In the genomic region with DNA sequence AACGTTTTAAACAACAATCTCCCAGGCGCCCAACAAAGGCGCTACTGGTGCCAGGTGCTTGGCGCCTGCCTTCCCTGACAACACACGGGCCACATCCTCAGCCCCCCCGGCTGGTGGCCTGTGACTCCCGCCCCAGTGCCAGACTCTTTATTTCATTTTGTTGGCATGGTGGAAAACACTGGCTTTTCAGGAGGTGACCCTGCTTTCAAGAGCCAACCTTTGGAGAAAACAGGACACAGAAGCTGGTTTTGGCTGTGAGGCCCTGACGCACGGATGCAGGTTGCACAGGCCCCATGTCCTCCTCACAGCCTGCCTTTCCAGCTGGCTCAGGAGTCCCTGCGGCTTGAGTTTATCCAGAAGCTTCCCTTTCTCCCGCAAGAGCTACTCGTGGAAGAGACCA, we compare ENCODE assay signal across 1 cellular context.
TF ChIP-seq lines count a peak whose summit lies in the region.

No MANE protein-coding gene starts in this region.

TF ChIP-seq in WTC11, 78 proteins besides CTCF, POLR2A, EP300 and RAD21 (continued from another document):
- TF ChIP-seq, protein P1, sequence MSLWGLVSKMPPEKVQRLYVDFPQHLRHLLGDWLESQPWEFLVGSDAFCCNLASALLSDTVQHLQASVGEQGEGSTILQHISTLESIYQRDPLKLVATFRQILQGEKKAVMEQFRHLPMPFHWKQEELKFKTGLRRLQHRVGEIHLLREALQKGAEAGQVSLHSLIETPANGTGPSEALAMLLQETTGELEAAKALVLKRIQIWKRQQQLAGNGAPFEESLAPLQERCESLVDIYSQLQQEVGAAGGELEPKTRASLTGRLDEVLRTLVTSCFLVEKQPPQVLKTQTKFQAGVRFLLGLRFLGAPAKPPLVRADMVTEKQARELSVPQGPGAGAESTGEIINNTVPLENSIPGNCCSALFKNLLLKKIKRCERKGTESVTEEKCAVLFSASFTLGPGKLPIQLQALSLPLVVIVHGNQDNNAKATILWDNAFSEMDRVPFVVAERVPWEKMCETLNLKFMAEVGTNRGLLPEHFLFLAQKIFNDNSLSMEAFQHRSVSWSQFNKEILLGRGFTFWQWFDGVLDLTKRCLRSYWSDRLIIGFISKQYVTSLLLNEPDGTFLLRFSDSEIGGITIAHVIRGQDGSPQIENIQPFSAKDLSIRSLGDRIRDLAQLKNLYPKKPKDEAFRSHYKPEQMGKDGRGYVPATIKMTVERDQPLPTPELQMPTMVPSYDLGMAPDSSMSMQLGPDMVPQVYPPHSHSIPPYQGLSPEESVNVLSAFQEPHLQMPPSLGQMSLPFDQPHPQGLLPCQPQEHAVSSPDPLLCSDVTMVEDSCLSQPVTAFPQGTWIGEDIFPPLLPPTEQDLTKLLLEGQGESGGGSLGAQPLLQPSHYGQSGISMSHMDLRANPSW (CRISPR knock-in tag; conservative IDR thresholded peaks at IDR 0.05; ENCODE audit: low read depth), result no peak
